ENCODE assay signal across 1 cellular context in genomic region chr20:10986586-10986985, GRCh38.
TF ChIP-seq lines count a peak whose summit lies in the region.

No MANE protein-coding gene starts in this region.

TF ChIP-seq in IMR-90, 13 proteins besides CTCF, POLR2A, EP300 and RAD21 (continued from another document):
- TF ChIP-seq, protein P1, sequence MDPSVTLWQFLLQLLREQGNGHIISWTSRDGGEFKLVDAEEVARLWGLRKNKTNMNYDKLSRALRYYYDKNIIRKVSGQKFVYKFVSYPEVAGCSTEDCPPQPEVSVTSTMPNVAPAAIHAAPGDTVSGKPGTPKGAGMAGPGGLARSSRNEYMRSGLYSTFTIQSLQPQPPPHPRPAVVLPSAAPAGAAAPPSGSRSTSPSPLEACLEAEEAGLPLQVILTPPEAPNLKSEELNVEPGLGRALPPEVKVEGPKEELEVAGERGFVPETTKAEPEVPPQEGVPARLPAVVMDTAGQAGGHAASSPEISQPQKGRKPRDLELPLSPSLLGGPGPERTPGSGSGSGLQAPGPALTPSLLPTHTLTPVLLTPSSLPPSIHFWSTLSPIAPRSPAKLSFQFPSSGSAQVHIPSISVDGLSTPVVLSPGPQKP (IDR thresholded peaks at IDR 0.05; ENCODE audit: borderline replicate concordance, low read depth, low read length): no peak
- TF ChIP-seq CHD1 (IDR thresholded peaks at IDR 0.05; ENCODE audit: low read depth, low read length) (no peak), SMC3 (IDR thresholded peaks at IDR 0.05; ENCODE audit: low read depth, low read length) (no peak), MAZ (IDR thresholded peaks at IDR 0.05; ENCODE audit: borderline replicate concordance, low read depth, low read length) (no peak)
